Comparison of ENCODE assay signal across 8 cellular contexts in genomic region chr14:32711103-32711680, GRCh38.
DNase-seq lines count a peak whose midpoint lies in the region; TF ChIP-seq lines count a peak whose summit lies in the region.

No MANE protein-coding gene starts in this region.

- H3K27me3 Mint-ChIP-seq in neural progenitor cell (ENCODE audit: insufficient read depth, low read depth), result no peaks in the 10 kb centered on the region

- in situ Hi-C loops in ACHN (cut with HindIII; ENCODE audit: low pct_ligation_motif_present, low pct_unique_long_range_greater_than_20kb, low sequenced_read_pairs), result no loop called here
- in situ Hi-C loops in KBM-7 (cut with MboI; ENCODE audit: low pct_unique_long_range_greater_than_20kb, low sequenced_read_pairs), result no loop called here

- TF ChIP-seq CTCF in GM12874 (IDR thresholded peaks at IDR 0.05; ENCODE audit: insufficient read depth, low read depth, low read length) (peak; percentile 30; the same call in 1 of the 2 replicates), epithelial cell of proximal tubule (conservative IDR thresholded peaks at IDR 0.05; ENCODE audit: low read depth, low read length) (peak; percentile 71), neural progenitor cell (IDR thresholded peaks at IDR 0.05) (peak; percentile 77)

- no peaks in the 10 kb centered on the region for H3K36me3 Mint-ChIP-seq in neural progenitor cell

- H3K27me3 ChIP-seq in neural progenitor cell, result no peaks in the 10 kb centered on the region

- H3K9ac ChIP-seq in neural progenitor cell, result no peak overlapping the region

- H3K9me3 Mint-ChIP-seq in neural progenitor cell, result peaks cover 2% of the 10 kb centered on the region

- H3K4me2 ChIP-seq in neural progenitor cell, result no peak overlapping the region

- H4K20me1 ChIP-seq in neural progenitor cell (ENCODE audit: low read depth), result no peaks in the 10 kb centered on the region

- DNase-seq in ACHN (peak; percentile 48), KBM-7 (peak; percentile 51), RPMI7951 (ENCODE audit: low read depth) (peak; percentile 66), epithelial cell of proximal tubule (ENCODE audit: low read depth) (no peak), neural progenitor cell (ENCODE audit: low spot score) (peak; percentile 76)
- no peak for DNase-seq in stimulated activated CD4-positive, alpha-beta T cell treated with anti-CD3 and anti-CD28 coated beads, Interleukin-4, amount 100 ng/mL, for 4 hours
- DNase-seq in stimulated activated CD8-positive, alpha-beta memory T cell treated with anti-CD3 and anti-CD28 coated beads, Interleukin-4, amount 100 ng/mL, for 48 hours, result no peak

- no peaks in the 10 kb centered on the region for H3K36me3 ChIP-seq in neural progenitor cell

- no peak overlapping the region for H3K27ac Mint-ChIP-seq in neural progenitor cell

- H3K4me3 Mint-ChIP-seq in neural progenitor cell, result no peak overlapping the region

- H3K27ac ChIP-seq in neural progenitor cell, result no peak overlapping the region

- no peak overlapping the region for H3K4me3 ChIP-seq in epithelial cell of proximal tubule (ENCODE audit: low read depth, low read length)
- H3K4me3 ChIP-seq in neural progenitor cell, result no peak overlapping the region

- peaks cover 10% of the 10 kb centered on the region for H3K4me1 ChIP-seq in neural progenitor cell

- no peak overlapping the region for H2AFZ ChIP-seq in neural progenitor cell (replicated peaks)

- H3K79me2 ChIP-seq in neural progenitor cell (ENCODE audit: low read depth), result no peaks in the 10 kb centered on the region

- H3K4me1 Mint-ChIP-seq in neural progenitor cell, result peaks cover 48% of the 10 kb centered on the region

- no peaks in the 10 kb centered on the region for H3K9me3 ChIP-seq in neural progenitor cell (ENCODE audit: low read depth)

- H3F3A ChIP-seq in neural progenitor cell (ENCODE audit: low read depth), result no peaks in the 10 kb centered on the region

Comparison
In these comparisons a context has a peak if more than half of its experiments do, and no peak if none do; other contexts are left out.
1. DNase-seq: peak in ACHN (single experiment), KBM-7 (single experiment), RPMI7951 (single experiment) and neural progenitor cell (single experiment); none in epithelial cell of proximal tubule (single experiment), stimulated activated CD4-positive, alpha-beta T cell treated with anti-CD3 and anti-CD28 coated beads, Interleukin-4, amount 100 ng/mL, for 4 hours (0 of 2) and stimulated activated CD8-positive, alpha-beta memory T cell treated with anti-CD3 and anti-CD28 coated beads, Interleukin-4, amount 100 ng/mL, for 48 hours (single experiment).
2. Peak in every context shown above with its lines, with median percentiles within 50 percentile points of each other: CTCF ChIP-seq.